In the genomic region with DNA sequence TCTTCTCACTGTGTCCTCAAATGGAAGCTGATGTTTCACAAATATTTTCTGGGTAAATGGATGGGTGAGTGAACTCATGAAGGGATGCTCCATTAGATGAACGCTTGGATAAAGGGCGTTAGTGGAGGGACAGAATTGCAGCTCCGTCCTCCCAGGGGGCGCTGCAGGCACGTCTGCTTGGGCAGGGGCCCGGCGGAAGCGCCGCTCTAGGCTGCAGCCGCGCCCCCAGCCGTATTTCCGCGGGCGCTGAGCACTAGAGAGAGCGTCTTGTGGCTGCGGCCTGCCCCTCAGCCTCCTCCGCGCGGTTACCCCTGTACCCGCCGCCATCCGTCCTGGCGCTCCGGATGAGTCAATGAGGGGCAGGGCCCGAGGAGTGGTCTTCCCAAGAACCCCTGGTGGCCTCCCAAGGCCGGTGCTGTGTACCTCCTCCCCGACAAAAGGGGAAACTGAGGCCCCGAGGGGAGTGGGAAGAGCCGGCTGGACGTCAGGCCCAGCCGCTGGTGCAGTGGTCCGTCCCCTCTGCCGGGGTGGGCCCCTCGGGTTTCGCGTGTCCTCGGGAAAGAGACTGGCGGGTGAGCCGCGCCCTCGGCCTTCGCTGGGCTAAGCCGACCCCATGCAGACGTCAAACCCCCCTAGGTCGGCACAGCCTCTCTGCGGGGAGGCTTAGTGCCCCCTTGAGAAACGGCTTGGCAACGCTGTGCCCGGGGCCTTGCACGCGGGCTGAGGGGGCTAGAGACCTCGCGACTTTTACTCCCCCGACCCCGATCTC, we compare ENCODE assay signal across 8 cellular contexts. TPM values are rescaled to one million over a fixed set of nuclear protein-coding genes. Genes with fewer than 3 reads are reported as not detected.
DNase-seq lines count a peak whose midpoint lies in the region; ATAC-seq and TF ChIP-seq lines count a peak whose summit lies in the region.

No MANE protein-coding gene starts in this region.

- H3K14ac ChIP-seq in neuronal stem cell (ENCODE audit: low read length): peak overlapping the region; percentile 87

- peak overlapping the region; percentile 67 for H3K27ac ChIP-seq in SJCRH30
- H3K27ac ChIP-seq in gastroesophageal sphincter: peak overlapping the region; percentile 82 to 87 (median 85)
- H3K27ac ChIP-seq in neuronal stem cell (replicated peaks; ENCODE audit: low read length): peak overlapping the region; percentile 50

- no peak overlapping the region for H3K4ac ChIP-seq in neuronal stem cell (ENCODE audit: low read length)

- no peaks in the 10 kb centered on the region for H3K9me3 ChIP-seq in SJCRH30 (replicated peaks)
- no peaks in the 10 kb centered on the region for H3K9me3 ChIP-seq in gastroesophageal sphincter
- no peaks in the 10 kb centered on the region for H3K9me3 ChIP-seq in neuronal stem cell (replicated peaks in 1 of 2; ENCODE audit: control insufficient read depth in 2 of 2, insufficient read depth in 1 of 2, low read depth in 1 of 2, low read length in 2 of 2)

- H4K91ac ChIP-seq in neuronal stem cell (ENCODE audit: low read depth, low read length, poor library complexity): no peak overlapping the region

- H3K27me3 ChIP-seq in SJCRH30 (no peaks in the 10 kb centered on the region), gastroesophageal sphincter (no peaks in the 10 kb centered on the region), neuronal stem cell (ENCODE audit: control insufficient read depth in 3 of 3, insufficient read depth in 3 of 3, low read depth in 1 of 3, low read length in 3 of 3) (peaks cover 0 to 3% (median 0%) of the 10 kb centered on the region in 3 experiments)

- H3K9ac ChIP-seq in neuronal stem cell (ENCODE audit: low read depth, low read length, poor library complexity): peak overlapping the region; percentile 98

- peak; percentile 85 to 95 (median 92) for TF ChIP-seq CTCF in gastroesophageal sphincter (IDR thresholded peaks at IDR 0.05)

- peak overlapping the region; percentile 23 for H2AK5ac ChIP-seq in neuronal stem cell (ENCODE audit: low read depth, low read length)

- H3K18ac ChIP-seq in neuronal stem cell (ENCODE audit: low read length): peak overlapping the region; percentile 96

- peak; percentile 94 for ATAC-seq in gastroesophageal sphincter

- no peak overlapping the region for H2BK12ac ChIP-seq in neuronal stem cell (ENCODE audit: low read length)

- peaks cover 10% of the 10 kb centered on the region for H3K79me1 ChIP-seq in neuronal stem cell (ENCODE audit: low read depth, low read length)

- H3K4me2 ChIP-seq in neuronal stem cell (ENCODE audit: insufficient read depth, low read length, poor library complexity, severe bottlenecking): peak overlapping the region; percentile 67

- peak overlapping the region; percentile 73 for H2BK120ac ChIP-seq in neuronal stem cell (ENCODE audit: low read depth, low read length)

- no peak for TF ChIP-seq EP300 in gastroesophageal sphincter (IDR thresholded peaks at IDR 0.05)

- no peak overlapping the region for H4K8ac ChIP-seq in neuronal stem cell (ENCODE audit: low read depth, low read length)

- H2AFZ ChIP-seq in neuronal stem cell (ENCODE audit: low read length): peak overlapping the region; percentile 87

- 8 to 60% methylated on average over 1 to 9 of the region's 56 CpGs for WGBS in gastroesophageal sphincter (ENCODE audit: low coverage in 1 of 2), 2 donors
- WGBS in neuronal stem cell (ENCODE audit: extremely low coverage in 2 of 2, insufficient read length in 2 of 2, insufficient replicate concordance in 1 of 2), 2 donors: no CpG with 5 or more reads among the region's 56 CpGs

- H3K23ac ChIP-seq in neuronal stem cell (ENCODE audit: low read depth, low read length, poor library complexity): peak overlapping the region; percentile 85

- DNase-seq in GM03348 (ENCODE audit: low spot score) (peak; percentile 92), HEK293T (ENCODE audit: extremely low spot score) (peak; percentile 90), MV-4-11 (lab: John Stamatoyannopoulos, UW) (peak; percentile 89), SJCRH30 (peak; percentile 97 to 98), neuronal stem cell (ENCODE audit: low spot score) (peak; percentile 83), stromal cell of bone marrow (ENCODE audit: low read depth) (peak; percentile 80)
- DNase-seq in activated naive CD4-positive, alpha-beta T cell treated with Interleukin-2 at 50 U/mL for 16 hours: peak; percentile 94

- H3K4me3 ChIP-seq in SJCRH30 (peak overlapping the region; percentile 85), gastroesophageal sphincter (peak overlapping the region; percentile 95 to 97), neuronal stem cell (ENCODE audit: low read length in 2 of 2) (peak overlapping the region; percentile 90 to 97)

- peak; percentile 76 to 85 for TF ChIP-seq POLR2A in gastroesophageal sphincter (IDR thresholded peaks at IDR 0.05)

- peak overlapping the region; percentile 90 for H2BK5ac ChIP-seq in neuronal stem cell (ENCODE audit: low read length)

- POLR2A ChIA-PET in HEK293T (lab: Yijun Ruan, JAX): interaction anchor here (0.6 to 4.8 kb wide), 15 partner anchors 9 to 104 kb away, joined by 3 to 110 read pairs (median 5); a partner anchor contains a TSS

- peaks cover 8% of the 10 kb centered on the region; the same call in 1 of the 2 replicates for H3K36me3 ChIP-seq in SJCRH30
- peaks cover 0 to 35% of the 10 kb centered on the region in 2 donors for H3K36me3 ChIP-seq in gastroesophageal sphincter
- peaks cover 18 to 38% of the 10 kb centered on the region in 2 donors for H3K36me3 ChIP-seq in neuronal stem cell (replicated peaks in 1 of 2; ENCODE audit: control insufficient read depth in 2 of 2, insufficient read depth in 2 of 2, low read length in 2 of 2)

- H2BK15ac ChIP-seq in neuronal stem cell (ENCODE audit: low read length): peak overlapping the region; percentile 52

- CTCF ChIA-PET in HEK293T (lab: Yijun Ruan, JAX): interaction anchor here (0.6 to 1.2 kb wide), 6 partner anchors 9 to 355 kb away, joined by 3 to 12 read pairs (median 4); a partner anchor contains a TSS

- H3K4me1 ChIP-seq in SJCRH30 (no peaks in the 10 kb centered on the region), gastroesophageal sphincter (peaks cover 0 to 25% (median 4%) of the 10 kb centered on the region in 3 donors), neuronal stem cell (ENCODE audit: control insufficient read depth in 2 of 2, insufficient read depth in 1 of 2, low read depth in 1 of 2, low read length in 2 of 2) (peaks cover 6 to 9% of the 10 kb centered on the region in 2 donors)

TF ChIP-seq in HEK293T, 16 proteins besides CTCF, POLR2A, EP300 and RAD21:
- TF ChIP-seq ZNF384 (IDR thresholded peaks at IDR 0.05) (no peak), ARNT (IDR thresholded peaks at IDR 0.05) (peak; percentile 55; the same call in 1 of the 2 replicates), NFRKB (IDR thresholded peaks at IDR 0.05) (peak; percentile 45; the same call in 1 of the 2 replicates), L3MBTL2 (conservative IDR thresholded peaks at IDR 0.05) (0 out of 2 replicates have a peak, but pooled peaks have one; percentile 14), FOXM1 (IDR thresholded peaks at IDR 0.05; ENCODE audit: borderline replicate concordance) (0 out of 2 replicates have a peak, but pooled peaks have one; percentile 28), SP1 (IDR thresholded peaks at IDR 0.05) (no peak), FOXK2 (IDR thresholded peaks at IDR 0.05) (no peak), SUZ12 (IDR thresholded peaks at IDR 0.05) (no peak), HDGF (IDR thresholded peaks at IDR 0.05; ENCODE audit: borderline replicate concordance) (no peak), ELF4 (IDR thresholded peaks at IDR 0.05) (peak; percentile 60), TARDBP (IDR thresholded peaks at IDR 0.05) (no peak), LEF1 (IDR thresholded peaks at IDR 0.05; ENCODE audit: borderline replicate concordance) (peak; percentile 30; the same call in 1 of the 2 replicates)

RNA-seq across cellular contexts. Expression of a gene that starts 11.5 kb away (rescaled TPM):
- 35.3 and 42.8 TPM in 2 replicates for total RNA-seq in SJCRH30 (2014; rRNA removed; shearing (Covaris generic))
- 10 to 100 TPM in 2 of 4 donors, 1 to 10 TPM in 2; 6.7 to 26.5 (median 11.1) TPM for total RNA-seq in gastroesophageal sphincter
- polyA plus RNA-seq in neuronal stem cell (2013, experiment 1 of 2): 32.9 TPM
- polyA plus RNA-seq in neuronal stem cell (2013, experiment 2 of 2): 35.4 TPM

RNA-seq across cellular contexts. Expression of a gene that starts 26.0 kb away (rescaled TPM):
- 48.2 and 51.5 TPM in 2 replicates for total RNA-seq in SJCRH30 (2014; rRNA removed; shearing (Covaris generic))
- 10 to 100 TPM; 26.0 to 42.3 (median 36.0) TPM for total RNA-seq in gastroesophageal sphincter
- 13.5 TPM for polyA plus RNA-seq in neuronal stem cell (2013, experiment 1 of 2)
- polyA plus RNA-seq in neuronal stem cell (2013, experiment 2 of 2): 13.4 TPM

Comparison
In these comparisons a context has a peak if more than half of its experiments do, and no peak if none do; other contexts are left out.
1. Peak in every context shown above with its lines: DNase-seq, ATAC-seq, H3K4me3 ChIP-seq and H3K27ac ChIP-seq.